21 cellular contexts compared by ENCODE assay signal in genomic region chr6:74068945-74069570, GRCh38.
DNase-seq lines count a peak whose midpoint lies in the region; FAIRE-seq and TF ChIP-seq lines count a peak whose summit lies in the region.
"Had no signal": no experiment of that assay in that cellular context is flagged by ENCODE, and none has a peak within 500 bp of the region (broad histone marks: within the 10 kb centered on the region; RNA-seq: fewer than 3 reads in every experiment).

No MANE protein-coding gene starts in this region.

- no peak overlapping the region for H3K4me3 ChIP-seq in AG09309 (ENCODE audit: control insufficient read depth, low read depth, low read length)
- H3K4me3 ChIP-seq in astrocyte of the spinal cord (ENCODE audit: low read depth, low read length): no peak overlapping the region
- no peak overlapping the region for H3K4me3 ChIP-seq in stomach
- H3K4me3 ChIP-seq in kidney (ENCODE audit: low read length in 2 of 2): no peak overlapping the region
- H3K4me3 ChIP-seq: colonic mucosa, GM12878, ovary, right lobe of liver, uterus had no signal

- 69 to 79% (median 75%) methylated on average over 4 of the region's 4 CpGs for WGBS in stomach, 5 donors

- H3K9me3 ChIP-seq in stomach (no peaks in the 10 kb centered on the region), kidney (ENCODE audit: control insufficient read depth in 1 of 2, low read length in 2 of 2) (no peaks in the 10 kb centered on the region)
- H3K9me3 ChIP-seq: Caco-2, colonic mucosa, ovary, right lobe of liver, uterus had no signal

- H3K9me3 Mint-ChIP-seq in glutamatergic neuron (ENCODE audit: unreplicated experiment): no peaks in the 10 kb centered on the region

- H3K4me1 ChIP-seq in stomach (no peaks in the 10 kb centered on the region), kidney (ENCODE audit: control insufficient read depth in 1 of 2, insufficient read depth in 1 of 2, low read depth in 1 of 2, low read length in 2 of 2) (no peaks in the 10 kb centered on the region)
- H3K4me1 ChIP-seq: Caco-2, colonic mucosa, right lobe of liver, uterus had no signal

- FAIRE-seq in kidney (lab: Jason Lieb, UNC): no peak
- FAIRE-seq: GM12878, TTC549 had no signal

- no peak for TF ChIP-seq EP300 in stomach (IDR thresholded peaks at IDR 0.05)

- no peak overlapping the region for H3K27ac Mint-ChIP-seq in glutamatergic neuron (ENCODE audit: unreplicated experiment)
- H3K27ac Mint-ChIP-seq: activated CD4-positive, alpha-beta T cell treated with anti-CD3 and anti-CD28 coated beads, Interleukin-2, amount 10 ng/mL, durations not matched to agents 24 days and 14 days had no signal

- no peak overlapping the region for H3K4me3 Mint-ChIP-seq in glutamatergic neuron (ENCODE audit: unreplicated experiment)
- H3K4me3 Mint-ChIP-seq: activated CD4-positive, alpha-beta T cell treated with anti-CD3 and anti-CD28 coated beads, Interleukin-2, amount 10 ng/mL, durations not matched to agents 24 days and 14 days had no signal

- H3K36me3 Mint-ChIP-seq in glutamatergic neuron (ENCODE audit: unreplicated experiment): no peaks in the 10 kb centered on the region

- no peaks in the 10 kb centered on the region for H3K36me3 ChIP-seq in stomach
- H3K36me3 ChIP-seq in kidney (ENCODE audit: control insufficient read depth in 1 of 2, insufficient read depth in 2 of 2, low read length in 2 of 2): no peaks in the 10 kb centered on the region
- H3K36me3 ChIP-seq: colonic mucosa, ovary, right lobe of liver, uterus had no signal

- H3K27ac ChIP-seq in stomach: no peak overlapping the region
- H3K27ac ChIP-seq in kidney (ENCODE audit: low read depth in 2 of 2, low read length in 2 of 2): no peak overlapping the region
- H3K27ac ChIP-seq: colonic mucosa, ovary, right lobe of liver, uterus had no signal

- no peaks in the 10 kb centered on the region for H3K4me1 Mint-ChIP-seq in glutamatergic neuron (ENCODE audit: low read depth, unreplicated experiment)
- H3K4me1 Mint-ChIP-seq: activated CD4-positive, alpha-beta T cell treated with anti-CD3 and anti-CD28 coated beads, Interleukin-2, amount 10 ng/mL, durations not matched to agents 24 days and 14 days had no signal

- intact Hi-C loops in stomach (cut with DNase I; ENCODE audit: low total_unique reads): no loop called here
- intact Hi-C loops in kidney (cut with DNase I): no loop called here

- peak; percentile 63 for DNase-seq in AG09309 (ENCODE audit: low read depth)
- DNase-seq in H4 (ENCODE audit: low spot score): peak; percentile 25
- DNase-seq in astrocyte of the spinal cord (ENCODE audit: low read depth, low spot score): peak; percentile 38
- DNase-seq in glutamatergic neuron: peak; percentile 31
- DNase-seq in stomach: no peak
- no peak for DNase-seq in NCI-H2081 treated with DMSO at 0.1 percent for 48 hours (lab: John Stamatoyannopoulos, UW)
- no peak for DNase-seq in NCI-H128 (lab: John Stamatoyannopoulos, UW; ENCODE audit: unreplicated experiment)
- DNase-seq in kidney: no peak
- DNase-seq: activated CD4-positive, alpha-beta T cell treated with anti-CD3 and anti-CD28 coated beads, Interleukin-2, amount 10 ng/mL, durations not matched to agents 24 days and 14 days; activated gamma-delta T cell; anterior cingulate cortex; Caco-2; colonic mucosa; NCI-H146; NCI-H345; ovary; right lobe of liver; stimulated activated CD4-positive, alpha-beta T cell treated with anti-CD3 and anti-CD28 coated beads, Interleukin-1b, Interleukin-23, amount 100 ng/mL, for 48 hours; uterus had no signal

- no peak for TF ChIP-seq POLR2A in stomach (IDR thresholded peaks at IDR 0.05)

- no peak overlapping the region for H3K9ac ChIP-seq in kidney (ENCODE audit: low read length in 2 of 2)

- in situ Hi-C loops in astrocyte of the spinal cord (cut with HindIII; ENCODE audit: low sequenced_read_pairs): no loop called here

- no peaks in the 10 kb centered on the region for H3K27me3 ChIP-seq in stomach
- H3K27me3 ChIP-seq: colonic mucosa, ovary, right lobe of liver, uterus had no signal

- H3K27me3 Mint-ChIP-seq in glutamatergic neuron (ENCODE audit: unreplicated experiment): no peaks in the 10 kb centered on the region

- TF ChIP-seq CTCF in AG09309 (IDR thresholded peaks at IDR 0.05; ENCODE audit: control insufficient read depth, insufficient read depth, low read depth, low read length, missing control alignments) (no peak), astrocyte of the spinal cord (IDR thresholded peaks at IDR 0.05; ENCODE audit: low read depth, low read length) (no peak), glutamatergic neuron (IDR thresholded peaks at IDR 0.05; ENCODE audit: partially characterized antibody, unreplicated experiment) (no peak), stomach (IDR thresholded peaks at IDR 0.05) (no peak), kidney (IDR thresholded peaks at IDR 0.05; ENCODE audit: borderline replicate concordance, extremely low read depth, insufficient read depth) (no peak)

Comparison
In these comparisons a context has a peak if more than half of its experiments do, and no peak if none do; other contexts are left out.
1. DNase-seq: peak in AG09309 (single experiment), H4 (single experiment), astrocyte of the spinal cord (single experiment) and glutamatergic neuron (single experiment); none in stomach (single experiment), NCI-H2081 treated with DMSO at 0.1 percent for 48 hours (single experiment), NCI-H128 (single experiment) and kidney (single experiment).